1 cellular context compared by ENCODE assay signal in the genomic region with DNA sequence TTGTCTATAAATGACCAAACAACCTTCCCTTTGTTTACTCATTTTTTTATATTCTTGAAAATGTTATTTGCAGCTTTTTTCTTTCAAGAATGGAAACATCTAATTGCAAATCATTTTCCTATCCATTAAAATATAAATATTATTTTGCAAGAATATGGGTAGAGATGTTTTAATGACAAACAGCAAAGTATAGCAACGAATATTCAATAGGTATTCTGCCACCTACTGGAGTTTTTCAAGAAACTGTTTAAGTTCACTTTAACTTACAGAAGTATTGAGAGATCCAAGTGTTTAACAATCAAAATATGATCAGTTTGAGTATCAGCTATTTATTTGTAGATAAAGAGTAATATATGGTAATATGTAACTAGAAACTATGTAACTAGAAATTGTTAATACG.
TF ChIP-seq lines count a peak whose summit lies in the region.

No MANE protein-coding gene starts in this region.

TF ChIP-seq in IMR-90, 13 proteins besides CTCF, POLR2A, EP300 and RAD21 (continued from another document):
- TF ChIP-seq RCOR1 (IDR thresholded peaks at IDR 0.05; ENCODE audit: insufficient replicate concordance, low read length) (no peak), MXI1 (IDR thresholded peaks at IDR 0.05; ENCODE audit: borderline replicate concordance, low read depth, low read length) (no peak), MAFK (IDR thresholded peaks at IDR 0.05; ENCODE audit: low read depth, low read length) (no peak), SMC3 (IDR thresholded peaks at IDR 0.05; ENCODE audit: low read depth, low read length) (no peak), NFE2L2 (IDR thresholded peaks at IDR 0.05; ENCODE audit: low read depth, low read length) (no peak), MAZ (IDR thresholded peaks at IDR 0.05; ENCODE audit: borderline replicate concordance, low read depth, low read length) (no peak)
- TF ChIP-seq, protein P1, sequence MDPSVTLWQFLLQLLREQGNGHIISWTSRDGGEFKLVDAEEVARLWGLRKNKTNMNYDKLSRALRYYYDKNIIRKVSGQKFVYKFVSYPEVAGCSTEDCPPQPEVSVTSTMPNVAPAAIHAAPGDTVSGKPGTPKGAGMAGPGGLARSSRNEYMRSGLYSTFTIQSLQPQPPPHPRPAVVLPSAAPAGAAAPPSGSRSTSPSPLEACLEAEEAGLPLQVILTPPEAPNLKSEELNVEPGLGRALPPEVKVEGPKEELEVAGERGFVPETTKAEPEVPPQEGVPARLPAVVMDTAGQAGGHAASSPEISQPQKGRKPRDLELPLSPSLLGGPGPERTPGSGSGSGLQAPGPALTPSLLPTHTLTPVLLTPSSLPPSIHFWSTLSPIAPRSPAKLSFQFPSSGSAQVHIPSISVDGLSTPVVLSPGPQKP (IDR thresholded peaks at IDR 0.05; ENCODE audit: borderline replicate concordance, low read depth, low read length), result no peak
